In the genomic region with DNA sequence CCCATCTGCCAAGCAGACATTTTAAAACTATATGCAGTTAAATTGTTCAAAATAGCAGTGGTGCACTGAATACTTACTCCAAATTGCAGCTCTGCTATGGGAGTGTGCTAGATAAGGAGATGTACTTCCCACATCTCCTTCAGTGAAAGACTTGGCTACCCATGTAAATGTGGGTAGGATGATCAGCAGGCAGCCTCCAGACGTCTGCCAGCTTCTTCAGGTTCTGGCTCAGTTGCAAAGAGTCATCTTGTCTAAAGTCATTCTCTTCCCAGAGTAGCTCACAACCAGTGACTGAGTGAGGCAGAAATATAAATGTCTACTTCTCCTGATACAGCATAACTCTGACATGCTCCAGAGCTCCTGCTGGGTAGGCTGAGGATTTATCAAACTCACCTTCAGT, we compare ENCODE assay signal across 29 cellular contexts.
"Had no signal": no experiment of that assay in that cellular context is flagged by ENCODE, and none has a peak within 500 bp of the region (broad histone marks: within the 10 kb centered on the region; RNA-seq: fewer than 3 reads in every experiment).

No MANE protein-coding gene starts in this region.

- H3K36me3 Mint-ChIP-seq: activated naive CD8-positive, alpha-beta T cell; immature natural killer cell; natural killer cell treated with Interleukin-12 subunit alpha and Interleukin-12 subunit beta and Interleukin-15 and Interleukin-18, amount 100 ng/mL, for 72 hours; stimulated activated effector memory CD8-positive, alpha-beta T cell treated with anti-CD3 and anti-CD28 coated beads, Interleukin-12 subunit alpha, Interleukin-12 subunit beta, amount 100 ng/mL, for 72 hours; type B pancreatic cell had no signal

- DNase-seq: activated CD4-positive, alpha-beta T cell treated with anti-CD3 and anti-CD28 coated beads for 4 hours; activated CD4-positive, alpha-beta T cell treated with anti-CD3 and anti-CD28 coated beads, Interleukin-2, amount 50 U/mL, for 4 hours; activated effector memory CD4-positive, alpha-beta T cell treated with Interleukin-2 at 50 U/mL for 16 hours; activated naive CD4-positive, alpha-beta T cell treated with Interleukin-2 at 50 U/mL for 16 hours; aorta; body of pancreas; cerebellar nuclear complex; effector memory CD8-positive, alpha-beta T cell; head of caudate nucleus; immature natural killer cell; kidney glomerular epithelial cell; lower lobe of right lung; mesendoderm; mucosa of descending colon; retina; stimulated activated CD4-positive, alpha-beta T cell treated with anti-CD3 and anti-CD28 coated beads, Interleukin-4, amount 100 ng/mL, for 24 hours had no signal

- H3K36me3 ChIP-seq: lower lobe of right lung, prostate gland had no signal

- H3K4me1 ChIP-seq: body of pancreas, lower lobe of right lung, prostate gland had no signal

- H3K27me3 Mint-ChIP-seq: activated naive CD8-positive, alpha-beta T cell; effector memory CD8-positive, alpha-beta T cell; natural killer cell treated with Interleukin-12 subunit alpha and Interleukin-12 subunit beta and Interleukin-15 and Interleukin-18, amount 100 ng/mL, for 72 hours; stimulated activated naive CD8-positive, alpha-beta T cell treated with anti-CD3 and anti-CD28 coated beads, Interleukin-15, Interleukin-2, amounts not matched to agents 100 ng/mL and 50 ng/mL, for 24 hours; type B pancreatic cell had no signal

- FAIRE-seq: endothelial cell of umbilical vein, TTC549 had no signal

- H3K4me3 ChIP-seq: body of pancreas, coronary artery, lower lobe of right lung, mucosa of descending colon, prostate gland, skin epidermis had no signal

- H3K4me3 Mint-ChIP-seq: activated naive CD8-positive, alpha-beta T cell; effector memory CD8-positive, alpha-beta T cell; immature natural killer cell; natural killer cell treated with Interleukin-12 subunit alpha and Interleukin-12 subunit beta and Interleukin-15 and Interleukin-18, amount 100 ng/mL, for 72 hours; stimulated activated effector memory CD8-positive, alpha-beta T cell treated with anti-CD3 and anti-CD28 coated beads, Interleukin-12 subunit alpha, Interleukin-12 subunit beta, amount 100 ng/mL, for 72 hours; stimulated activated naive CD8-positive, alpha-beta T cell treated with anti-CD3 and anti-CD28 coated beads, Interleukin-15, Interleukin-2, amounts not matched to agents 100 ng/mL and 50 ng/mL, for 24 hours; type B pancreatic cell had no signal

- H3K9me3 Mint-ChIP-seq: stimulated activated naive CD8-positive, alpha-beta T cell treated with anti-CD3 and anti-CD28 coated beads, Interleukin-15, Interleukin-2, amounts not matched to agents 100 ng/mL and 50 ng/mL, for 24 hours; type B pancreatic cell had no signal

- ATAC-seq: body of pancreas; effector memory CD8-positive, alpha-beta T cell; left lobe of liver; lower lobe of right lung; mucosa of descending colon; natural killer cell treated with Interleukin-12 subunit alpha and Interleukin-12 subunit beta and Interleukin-15 and Interleukin-18, amount 100 ng/mL, for 72 hours; sciatic nerve; stimulated activated effector memory CD8-positive, alpha-beta T cell treated with anti-CD3 and anti-CD28 coated beads, Interleukin-12 subunit alpha, Interleukin-12 subunit beta, amount 100 ng/mL, for 72 hours had no signal

- H3K27ac ChIP-seq: body of pancreas, coronary artery, lower lobe of right lung, prostate gland, skin epidermis, VCaP had no signal

- H3K27ac Mint-ChIP-seq: activated naive CD8-positive, alpha-beta T cell; effector memory CD8-positive, alpha-beta T cell; natural killer cell treated with Interleukin-12 subunit alpha and Interleukin-12 subunit beta and Interleukin-15 and Interleukin-18, amount 100 ng/mL, for 72 hours; stimulated activated effector memory CD8-positive, alpha-beta T cell treated with anti-CD3 and anti-CD28 coated beads, Interleukin-12 subunit alpha, Interleukin-12 subunit beta, amount 100 ng/mL, for 72 hours; stimulated activated naive CD8-positive, alpha-beta T cell treated with anti-CD3 and anti-CD28 coated beads, Interleukin-15, Interleukin-2, amounts not matched to agents 100 ng/mL and 50 ng/mL, for 24 hours; type B pancreatic cell had no signal

- H3K4me1 Mint-ChIP-seq: immature natural killer cell; stimulated activated effector memory CD8-positive, alpha-beta T cell treated with anti-CD3 and anti-CD28 coated beads, Interleukin-12 subunit alpha, Interleukin-12 subunit beta, amount 100 ng/mL, for 72 hours had no signal

- H3K9me3 ChIP-seq: body of pancreas, lower lobe of right lung, prostate gland had no signal

- H3K27me3 ChIP-seq: body of pancreas had no signal
